8 cellular contexts compared by ENCODE assay signal in genomic region chr12:54658306-54659264, GRCh38. TPM values are rescaled to one million over a fixed set of nuclear protein-coding genes. Genes with fewer than 3 reads are reported as not detected.
DNase-seq lines count a peak whose midpoint lies in the region; ATAC-seq and TF ChIP-seq lines count a peak whose summit lies in the region.

No MANE protein-coding gene starts in this region.

- CTCF ChIA-PET in AG04450 (lab: Charles Lee): interaction anchor here (0.8 kb wide), 1 partner anchor 14 kb away, joined by 3 read pairs; no protein-coding TSS in a partner anchor

- H3K36me3 Mint-ChIP-seq in activated T-cell treated with anti-CD3 and anti-CD28 coated beads, Interleukin-2, amount 50 U/mL, for 4 hours (ENCODE audit: insufficient read depth): no peaks in the 10 kb centered on the region
- H3K36me3 Mint-ChIP-seq in immature natural killer cell: no peaks in the 10 kb centered on the region

- no peak overlapping the region for H3K27ac Mint-ChIP-seq in immature natural killer cell

- H3K27me3 ChIP-seq in AG04450 (ENCODE audit: control insufficient read depth, insufficient read depth, low read length): no peaks in the 10 kb centered on the region

- TF ChIP-seq CTCF in AG04450 (IDR thresholded peaks at IDR 0.05; ENCODE audit: low read depth, low read length): peak; percentile 46
- peak; percentile 77 for TF ChIP-seq CTCF in GM13977 (IDR thresholded peaks at IDR 0.05; ENCODE audit: extremely low read depth, insufficient read depth, missing control alignments)

- DNase-seq in AG04450 (ENCODE audit: low read depth, low spot score): no peak
- DNase-seq in GM13977 (ENCODE audit: low spot score): peak; percentile 69
- DNase-seq in NOMO-1 treated with dmso at 0.1 percent for 144 hours (lab: John Stamatoyannopoulos, UW; ENCODE audit: unreplicated experiment): peak; percentile 36
- peak; percentile 27 for DNase-seq in activated T-cell treated with anti-CD3 and anti-CD28 coated beads, Interleukin-2, amount 50 U/mL, for 4 hours
- peak in 2 of 3 donors; percentile 10 to 17 for DNase-seq in immature natural killer cell
- DNase-seq in stimulated activated CD8-positive, alpha-beta memory T cell treated with anti-CD3 and anti-CD28 coated beads, Interleukin-7, amount 100 ng/mL, for 24 hours (ENCODE audit: low read depth): peak; percentile 27
- no peak for DNase-seq in globus pallidus (ENCODE audit: low spot score)

- in situ Hi-C loops in GM13977 (cut with MboI; ENCODE audit: low pct_unique_long_range_greater_than_20kb, low sequenced_read_pairs, unreplicated experiment): no loop called here

- no peaks in the 10 kb centered on the region for H3K9me3 Mint-ChIP-seq in activated T-cell treated with anti-CD3 and anti-CD28 coated beads, Interleukin-2, amount 50 U/mL, for 4 hours
- no peaks in the 10 kb centered on the region for H3K9me3 Mint-ChIP-seq in immature natural killer cell

- no peaks in the 10 kb centered on the region for H3K9me3 ChIP-seq in AG04450 (ENCODE audit: control insufficient read depth, insufficient read depth, low read length)

- H3K27me3 Mint-ChIP-seq in activated T-cell treated with anti-CD3 and anti-CD28 coated beads, Interleukin-2, amount 50 U/mL, for 4 hours (ENCODE audit: low read depth): peaks cover 31% of the 10 kb centered on the region
- H3K27me3 Mint-ChIP-seq in immature natural killer cell (ENCODE audit: low read depth in 3 of 3): peaks cover 2 to 7% (median 5%) of the 10 kb centered on the region in 3 donors

- POLR2A ChIA-PET in AG04450 (lab: Yijun Ruan, JAX): no interaction called here

- no peak overlapping the region for H3K27ac ChIP-seq in AG04450 (ENCODE audit: low read depth, low read length)

- no peak overlapping the region for H3K4me3 ChIP-seq in AG04450 (ENCODE audit: low read depth, low read length)

- peak; percentile 67 for ATAC-seq in HG03103 (IDR thresholded peaks at IDR 0.05; ENCODE audit: low read depth, unreplicated experiment)
- peak; percentile 52 to 76 for ATAC-seq in activated T-cell treated with anti-CD3 and anti-CD28 coated beads, Interleukin-2, amount 50 U/mL, for 4 hours

- H3K4me3 Mint-ChIP-seq in activated T-cell treated with anti-CD3 and anti-CD28 coated beads, Interleukin-2, amount 50 U/mL, for 4 hours: no peak overlapping the region
- no peak overlapping the region for H3K4me3 Mint-ChIP-seq in immature natural killer cell

- H3K4me1 Mint-ChIP-seq in activated T-cell treated with anti-CD3 and anti-CD28 coated beads, Interleukin-2, amount 50 U/mL, for 4 hours (ENCODE audit: low read depth): no peaks in the 10 kb centered on the region
- H3K4me1 Mint-ChIP-seq in immature natural killer cell: no peaks in the 10 kb centered on the region

RNA-seq across cellular contexts. Expression of gene DCD, which starts 10.4 kb away (rescaled TPM):
- polyA plus RNA-seq in AG04450 (2011; rRNA removed) (not detected in 2 replicates), immature natural killer cell (not detected)
- not detected in 2 replicates for polyA minus RNA-seq in AG04450 (2011; rRNA and poly(A)+ RNA removed)
- not detected for total RNA-seq in activated T-cell treated with anti-CD3 and anti-CD28 coated beads, Interleukin-2, amount 50 U/mL, for 4 hours

RNA-seq across cellular contexts. Expression of gene LACRT, which starts 23.9 kb away (rescaled TPM):
- polyA plus RNA-seq in AG04450 (2011; rRNA removed) (not detected in 2 replicates), immature natural killer cell (not detected)
- not detected in 2 replicates for polyA minus RNA-seq in AG04450 (2011; rRNA and poly(A)+ RNA removed)
- total RNA-seq in activated T-cell treated with anti-CD3 and anti-CD28 coated beads, Interleukin-2, amount 50 U/mL, for 4 hours: not detected

Comparison
In these comparisons a context has a peak if more than half of its experiments do, and no peak if none do; other contexts are left out.
1. DNase-seq: peak in GM13977 (single experiment), NOMO-1 treated with dmso at 0.1 percent for 144 hours (single experiment), activated T-cell treated with anti-CD3 and anti-CD28 coated beads, Interleukin-2, amount 50 U/mL, for 4 hours (single experiment), immature natural killer cell (2 of 3) and stimulated activated CD8-positive, alpha-beta memory T cell treated with anti-CD3 and anti-CD28 coated beads, Interleukin-7, amount 100 ng/mL, for 24 hours (single experiment); none in AG04450 (single experiment) and globus pallidus (single experiment).